ENCODE assay signal across 12 cellular contexts in genomic region chr5:53249529-53249928, GRCh38.
DNase-seq lines count a peak whose midpoint lies in the region; ATAC-seq and TF ChIP-seq lines count a peak whose summit lies in the region.
"Had no signal": no experiment of that assay in that cellular context is flagged by ENCODE, and none has a peak within 500 bp of the region (broad histone marks: within the 10 kb centered on the region; RNA-seq: fewer than 3 reads in every experiment).

No MANE protein-coding gene starts in this region.

- no peaks in the 10 kb centered on the region; the same call in 1 of the 2 replicates for H3K4me1 ChIP-seq in Panc1 (ENCODE audit: control insufficient read depth, insufficient read depth, low read length)

- CTCF ChIA-PET in BJ (lab: Yijun Ruan, JAX) (interaction anchor here (0.8 to 1.0 kb wide), 3 partner anchors 27 to 976 kb away, joined by 3 read pairs; no protein-coding TSS in a partner anchor), Panc1 (lab: Charles Lee) (no interaction called here)

- H3K36me3 ChIP-seq in BJ (ENCODE audit: control insufficient read depth, insufficient read depth, low read length) (no peaks in the 10 kb centered on the region), Panc1 (ENCODE audit: control insufficient read depth, insufficient read depth, low read length) (no peaks in the 10 kb centered on the region)

- no peaks in the 10 kb centered on the region for H3K27me3 ChIP-seq in BJ (ENCODE audit: control insufficient read depth, insufficient read depth, low read length)
- H3K27me3 ChIP-seq in Panc1 (ENCODE audit: control insufficient read depth, insufficient read depth, low read length) = peaks cover 2% of the 10 kb centered on the region; the same call in 1 of the 2 replicates

- DNase-seq in BJ (ENCODE audit: low read depth) (peak; percentile 85), Panc1 (ENCODE audit: low read depth, low spot score) (peak; percentile 20), epithelial cell of prostate (ENCODE audit: low read depth, low spot score) (peak; percentile 76), posterior vena cava (ENCODE audit: low spot score) (peak; percentile 80), Kasumi-1 (lab: John Stamatoyannopoulos, UW) (no peak), NCI-H2227 (lab: John Stamatoyannopoulos, UW; ENCODE audit: unreplicated experiment) (no peak), epidermal melanocyte (ENCODE audit: insufficient read length, low spot score) (no peak)
- no peak for DNase-seq in activated naive CD4-positive, alpha-beta T cell treated with anti-CD3 and anti-CD28 coated beads, Interleukin-2, amount 50 U/mL, for 16 hours
- DNase-seq: activated CD4-positive, alpha-beta memory T cell treated with anti-CD3 and anti-CD28 coated beads, Interleukin-2, amount 10 ng/mL, durations not matched to agents 7 days and 5 days; CD4-positive, alpha-beta memory T cell; effector memory CD8-positive, alpha-beta T cell; NCI-H1048 had no signal

- in situ Hi-C loops in Panc1 (cut with HindIII; ENCODE audit: low pct_unique_long_range_greater_than_20kb, low sequenced_read_pairs) = no loop called here

- BruUV-seq in Panc1 (replicated peaks; lab: Mats Ljungman, UMichigan) = no TSS peak

- intact Hi-C loops in Panc1 (cut with micrococcal nuclease; ENCODE audit: unreplicated experiment) = no loop called here
- intact Hi-C loops in posterior vena cava (cut with DNase I) = no loop called here

- no peak overlapping the region for H3K4me3 ChIP-seq in BJ (ENCODE audit: low read depth, low read length)
- H3K4me3 ChIP-seq in Panc1 (ENCODE audit: low read depth in 2 of 2, low read length in 2 of 2) = no peak overlapping the region

- H3K9me3 ChIP-seq in Panc1 (ENCODE audit: control insufficient read depth, insufficient read depth, low read depth, low read length) = no peaks in the 10 kb centered on the region

- no peak for ATAC-seq in Panc1
- ATAC-seq: effector memory CD8-positive, alpha-beta T cell had no signal

- no peak overlapping the region for H3K27ac ChIP-seq in Panc1 (ENCODE audit: low read length)
- H3K27ac ChIP-seq in epithelial cell of prostate = peak overlapping the region; percentile 94

- POLR2A ChIA-PET in BJ (lab: Charles Lee) (no interaction called here), Panc1 (lab: Charles Lee) (no interaction called here)

- no peak for TF ChIP-seq CTCF in BJ (IDR thresholded peaks at IDR 0.05; ENCODE audit: insufficient read depth, low read depth, low read length)
- no peak for TF ChIP-seq CTCF in Panc1 (IDR thresholded peaks at IDR 0.05)

Comparison
In these comparisons a context has a peak if more than half of its experiments do, and no peak if none do; other contexts are left out.
1. DNase-seq: peak in BJ (single experiment), Panc1 (single experiment), epithelial cell of prostate (single experiment) and posterior vena cava (single experiment); none in Kasumi-1 (0 of 2), activated naive CD4-positive, alpha-beta T cell treated with anti-CD3 and anti-CD28 coated beads, Interleukin-2, amount 50 U/mL, for 16 hours (single experiment), NCI-H2227 (single experiment) and epidermal melanocyte (single experiment).